In genomic region chrX:45515262-45516215, GRCh38 we compare ENCODE assay signal across 8 cellular contexts.
DNase-seq lines count a peak whose midpoint lies in the region; ATAC-seq and TF ChIP-seq lines count a peak whose summit lies in the region.

No MANE protein-coding gene starts in this region.

- H3K4me3 Mint-ChIP-seq in activated CD8-positive, alpha-beta T cell treated with anti-CD3 and anti-CD28 coated beads for 36 hours = no peak overlapping the region
- H3K4me3 Mint-ChIP-seq in natural killer cell treated with Interleukin-12 subunit alpha and Interleukin-12 subunit beta and Interleukin-15 and Interleukin-18, amount 100 ng/mL, for 72 hours = peak overlapping the region; percentile 38

- no peaks in the 10 kb centered on the region for H3K9me3 ChIP-seq in transverse colon

- H3K36me3 Mint-ChIP-seq in activated CD8-positive, alpha-beta T cell treated with anti-CD3 and anti-CD28 coated beads for 36 hours (ENCODE audit: low read depth) = no peaks in the 10 kb centered on the region
- H3K36me3 Mint-ChIP-seq in natural killer cell treated with Interleukin-12 subunit alpha and Interleukin-12 subunit beta and Interleukin-15 and Interleukin-18, amount 100 ng/mL, for 72 hours = no peaks in the 10 kb centered on the region

- peak; percentile 8 for DNase-seq in NCI-H1092 treated with DMSO at 0.1 percent for 48 hours (lab: John Stamatoyannopoulos, UW)
- no peak for DNase-seq in NCI-H1092 (lab: John Stamatoyannopoulos, UW)
- DNase-seq in NCI-H1694 treated with DMSO at 0.1 percent for 48 hours (lab: John Stamatoyannopoulos, UW) = peak; percentile 17
- DNase-seq in activated CD8-positive, alpha-beta T cell treated with anti-CD3 and anti-CD28 coated beads for 36 hours = peak; percentile 38
- peak; percentile 95 for DNase-seq in epithelial cell of esophagus (ENCODE audit: low read depth)
- DNase-seq in natural killer cell treated with Interleukin-12 subunit alpha and Interleukin-12 subunit beta and Interleukin-15 and Interleukin-18, amount 100 ng/mL, for 72 hours (ENCODE audit: low spot score) = peak; percentile 67
- peak; percentile 43 for DNase-seq in transverse colon

- peak; percentile 38 for TF ChIP-seq CTCF in activated CD8-positive, alpha-beta T cell treated with anti-CD3 and anti-CD28 coated beads for 36 hours (IDR thresholded peaks at IDR 0.05)
- TF ChIP-seq CTCF in epithelial cell of esophagus (IDR thresholded peaks at IDR 0.05; ENCODE audit: insufficient read depth, low read depth, low read length, missing control alignments) (peak; percentile 70), transverse colon (IDR thresholded peaks at IDR 0.05) (peak; percentile 29 to 50 (median 41))

- ATAC-seq in activated CD8-positive, alpha-beta T cell treated with anti-CD3 and anti-CD28 coated beads for 36 hours = peak; percentile 72
- peak; percentile 90 to 92 for ATAC-seq in natural killer cell treated with Interleukin-12 subunit alpha and Interleukin-12 subunit beta and Interleukin-15 and Interleukin-18, amount 100 ng/mL, for 72 hours
- no peak for ATAC-seq in GM21723 (IDR thresholded peaks at IDR 0.05; ENCODE audit: unreplicated experiment)

- POLR2A ChIA-PET in activated CD8-positive, alpha-beta T cell treated with anti-CD3 and anti-CD28 coated beads for 36 hours (lab: Charles Lee) = no interaction called here

- CTCF ChIA-PET in activated CD8-positive, alpha-beta T cell treated with anti-CD3 and anti-CD28 coated beads for 36 hours (lab: Charles Lee) = interaction anchor here (0.7 to 1.2 kb wide), 3 partner anchors 9 to 183 kb away, joined by 3 read pairs; no protein-coding TSS in a partner anchor

- no peak for TF ChIP-seq EP300 in transverse colon (IDR thresholded peaks at IDR 0.05; ENCODE audit: low read depth)

- H3K27me3 ChIP-seq in transverse colon = no peaks in the 10 kb centered on the region

- peaks cover 0 to 2% (median 0%) of the 10 kb centered on the region in 4 donors for H3K4me1 ChIP-seq in transverse colon

- no peaks in the 10 kb centered on the region for H3K9me3 Mint-ChIP-seq in activated CD8-positive, alpha-beta T cell treated with anti-CD3 and anti-CD28 coated beads for 36 hours
- peaks cover 4% of the 10 kb centered on the region for H3K9me3 Mint-ChIP-seq in natural killer cell treated with Interleukin-12 subunit alpha and Interleukin-12 subunit beta and Interleukin-15 and Interleukin-18, amount 100 ng/mL, for 72 hours

- no peaks in the 10 kb centered on the region for H3K27me3 Mint-ChIP-seq in activated CD8-positive, alpha-beta T cell treated with anti-CD3 and anti-CD28 coated beads for 36 hours
- H3K27me3 Mint-ChIP-seq in natural killer cell treated with Interleukin-12 subunit alpha and Interleukin-12 subunit beta and Interleukin-15 and Interleukin-18, amount 100 ng/mL, for 72 hours = peaks cover 0 to 25% of the 10 kb centered on the region in 2 donors

- peaks cover 8% of the 10 kb centered on the region for H3K4me1 Mint-ChIP-seq in activated CD8-positive, alpha-beta T cell treated with anti-CD3 and anti-CD28 coated beads for 36 hours (ENCODE audit: low read depth)
- peaks cover 22 to 33% of the 10 kb centered on the region in 2 donors for H3K4me1 Mint-ChIP-seq in natural killer cell treated with Interleukin-12 subunit alpha and Interleukin-12 subunit beta and Interleukin-15 and Interleukin-18, amount 100 ng/mL, for 72 hours (ENCODE audit: low read depth in 2 of 2)

- in situ Hi-C loops in transverse colon (cut with MboI; ENCODE audit: low pct_ligation_motif_present in 1 of 4, low pct_unique_long_range_greater_than_20kb in 1 of 4, low sequenced_read_pairs in 3 of 4) = loop anchor here in 3 of 4 donors (10.0 to 25.0 kb wide), 4 partner anchors 247 to 872 kb away; no protein-coding TSS in a partner anchor

- intact Hi-C loops in activated CD8-positive, alpha-beta T cell treated with anti-CD3 and anti-CD28 coated beads for 36 hours (cut with micrococcal nuclease) = loop anchor here (10.0 kb wide), 1 partner anchor 229 kb away; no protein-coding TSS in a partner anchor
- intact Hi-C loops in transverse colon (cut with DNase I; ENCODE audit: low total_unique reads) = no loop called here

- H3K27ac Mint-ChIP-seq in activated CD8-positive, alpha-beta T cell treated with anti-CD3 and anti-CD28 coated beads for 36 hours = no peak overlapping the region
- peak overlapping the region; percentile 65 to 77 for H3K27ac Mint-ChIP-seq in natural killer cell treated with Interleukin-12 subunit alpha and Interleukin-12 subunit beta and Interleukin-15 and Interleukin-18, amount 100 ng/mL, for 72 hours

- TF ChIP-seq POLR2A in transverse colon (IDR thresholded peaks at IDR 0.05) = no peak

- WGBS in transverse colon (ENCODE audit: low coverage in 1 of 2), 2 donors = 8 to 35% methylated on average over 2 to 12 of the region's 12 CpGs

- H3K4me3 ChIP-seq in epithelial cell of esophagus (ENCODE audit: low read length) = no peak overlapping the region
- no peak overlapping the region for H3K4me3 ChIP-seq in transverse colon

- no peaks in the 10 kb centered on the region for H3K36me3 ChIP-seq in transverse colon

- peak overlapping the region; percentile 15 to 50 (median 33) for H3K27ac ChIP-seq in transverse colon
